7 cellular contexts compared by ENCODE assay signal in the genomic region with DNA sequence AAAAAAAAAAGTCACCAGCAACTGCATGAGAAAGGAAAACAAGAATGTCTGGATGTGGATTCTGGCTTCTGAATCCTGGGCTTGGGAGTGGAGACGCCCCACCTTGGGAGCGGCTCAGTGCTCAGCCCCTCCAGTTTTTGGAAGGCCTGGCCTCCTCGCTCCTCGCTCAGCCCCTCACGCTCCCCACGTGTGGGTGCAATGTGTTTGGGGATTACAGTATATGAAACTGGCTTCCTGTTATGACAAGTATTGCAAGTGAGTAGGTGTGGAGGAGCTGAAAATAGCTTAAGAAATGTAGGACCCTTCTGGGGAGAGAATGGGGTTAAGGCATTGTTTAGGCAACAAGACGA.
DNase-seq lines count a peak whose midpoint lies in the region; ATAC-seq and TF ChIP-seq lines count a peak whose summit lies in the region.

No MANE protein-coding gene starts in this region.

- no peaks in the 10 kb centered on the region for H3K23me2 ChIP-seq in H9 (ENCODE audit: insufficient read length, low read depth, low read length, poor library complexity, severe bottlenecking)

- H3K4ac ChIP-seq in H9 (ENCODE audit: low read depth, low read length), result no peak overlapping the region

- H4K20me1 ChIP-seq in fibroblast of lung (ENCODE audit: control insufficient read depth, extremely low read depth, insufficient read depth, low read length) (no peaks in the 10 kb centered on the region), H9 (ENCODE audit: control insufficient read depth, insufficient read depth, insufficient read length) (no peaks in the 10 kb centered on the region)

- no peaks in the 10 kb centered on the region for H3K27me3 Mint-ChIP-seq in activated CD4-positive, alpha-beta T cell treated with anti-CD3 and anti-CD28 coated beads, Interleukin-2, amount 10 ng/mL, durations not matched to agents 7 days and 5 days
- no peaks in the 10 kb centered on the region for H3K27me3 Mint-ChIP-seq in stimulated activated naive CD8-positive, alpha-beta T cell treated with anti-CD3 and anti-CD28 coated beads, Interleukin-15, Interleukin-2, amounts not matched to agents 100 ng/mL and 50 ng/mL, for 24 hours
- no peaks in the 10 kb centered on the region; the same call in 1 of the 2 replicates for H3K27me3 Mint-ChIP-seq in H9 (ENCODE audit: low read depth)

- no peak overlapping the region for H3T11ph ChIP-seq in H9 (ENCODE audit: low read length)

- no peak overlapping the region for H2BK12ac ChIP-seq in H9 (ENCODE audit: insufficient read length, low read depth, low read length)

- H3K9ac ChIP-seq in fibroblast of lung (ENCODE audit: insufficient read depth, low read length), result no peak overlapping the region
- H3K9ac ChIP-seq in H9 (ENCODE audit: extremely low read depth, insufficient read length, low read length), result no peak overlapping the region

- peak; percentile 45 for ATAC-seq in GM21576 (IDR thresholded peaks at IDR 0.05; ENCODE audit: unreplicated experiment)

- H2BK20ac ChIP-seq in H9 (ENCODE audit: low read depth, low read length, poor library complexity, severe bottlenecking), result no peak overlapping the region

- no peaks in the 10 kb centered on the region for H3K79me1 ChIP-seq in H9 (ENCODE audit: insufficient read depth, low read depth, low read length, poor library complexity, severe bottlenecking)

- H3K36me3 ChIP-seq in fibroblast of lung (ENCODE audit: control insufficient read depth, insufficient read depth, low read length), result no peaks in the 10 kb centered on the region

- peak overlapping the region; percentile 58 for H2AFZ ChIP-seq in fibroblast of lung (ENCODE audit: low read length)
- H2AFZ ChIP-seq in H9 (ENCODE audit: low read length), result no peak overlapping the region

- TF ChIP-seq CTCF in fibroblast of lung (conservative IDR thresholded peaks at IDR 0.05 in 1 of 2, IDR thresholded peaks at IDR 0.05 in 1 of 2; ENCODE audit: low read depth in 1 of 2, low read length in 2 of 2), result no peak
- TF ChIP-seq CTCF in H9 (conservative IDR thresholded peaks at IDR 0.05), result no peak

- H3K9me3 ChIP-seq in fibroblast of lung (ENCODE audit: control insufficient read depth, insufficient read depth, low read depth, low read length), result no peaks in the 10 kb centered on the region
- H3K9me3 ChIP-seq in H9 (ENCODE audit: control insufficient read depth, low read depth, low read length), result no peaks in the 10 kb centered on the region

- peak overlapping the region; percentile 93 for H3K27ac Mint-ChIP-seq in activated CD4-positive, alpha-beta T cell treated with anti-CD3 and anti-CD28 coated beads, Interleukin-2, amount 10 ng/mL, durations not matched to agents 7 days and 5 days
- H3K27ac Mint-ChIP-seq in stimulated activated naive CD8-positive, alpha-beta T cell treated with anti-CD3 and anti-CD28 coated beads, Interleukin-15, Interleukin-2, amounts not matched to agents 100 ng/mL and 50 ng/mL, for 24 hours, result peak overlapping the region; percentile 100
- no peak overlapping the region; a peak in 1 of 7 replicates for H3K27ac Mint-ChIP-seq in H9

- H3K27me3 ChIP-seq in fibroblast of lung (ENCODE audit: control insufficient read depth, insufficient read depth, low read length) (no peaks in the 10 kb centered on the region), H9 (ENCODE audit: insufficient read depth, low read length) (no peaks in the 10 kb centered on the region)

- H2BK120ac ChIP-seq in H9 (ENCODE audit: low read depth, low read length, poor library complexity, severe bottlenecking), result no peak overlapping the region

- no peak overlapping the region for H3K4me3 ChIP-seq in fibroblast of lung (replicated peaks in 1 of 4; ENCODE audit: control extremely low read depth in 1 of 4, insufficient read depth in 1 of 4, low read depth in 3 of 4, low read length in 4 of 4)

- H3K79me2 ChIP-seq in fibroblast of lung (ENCODE audit: control insufficient read depth, insufficient read depth, low read length) (no peaks in the 10 kb centered on the region), H9 (ENCODE audit: insufficient read depth, low read length) (no peaks in the 10 kb centered on the region)

- H3K23ac ChIP-seq in H9 (ENCODE audit: insufficient read length, low read depth, low read length), result no peak overlapping the region

- H3K56ac ChIP-seq in H9 (ENCODE audit: insufficient read length, low read depth, low read length), result no peak overlapping the region

- H2BK15ac ChIP-seq in H9 (ENCODE audit: low read depth, low read length), result no peak overlapping the region

- H2AK5ac ChIP-seq in H9 (ENCODE audit: insufficient read length, low read length), result no peak overlapping the region

- peaks cover 12% of the 10 kb centered on the region for H3K4me1 ChIP-seq in fibroblast of lung (ENCODE audit: control insufficient read depth, extremely low read depth, insufficient read depth, low read length)
- no peaks in the 10 kb centered on the region for H3K4me1 ChIP-seq in H9 (ENCODE audit: insufficient read depth, low read length)

- peaks cover 67% of the 10 kb centered on the region for H3K4me1 Mint-ChIP-seq in activated CD4-positive, alpha-beta T cell treated with anti-CD3 and anti-CD28 coated beads, Interleukin-2, amount 10 ng/mL, durations not matched to agents 7 days and 5 days
- H3K4me1 Mint-ChIP-seq in stimulated activated naive CD8-positive, alpha-beta T cell treated with anti-CD3 and anti-CD28 coated beads, Interleukin-15, Interleukin-2, amounts not matched to agents 100 ng/mL and 50 ng/mL, for 24 hours (ENCODE audit: low read depth), result peaks cover 79% of the 10 kb centered on the region
- peaks cover 7 to 10% of the 10 kb centered on the region in 2 experiments; a peak in 3 of 4 replicates for H3K4me1 Mint-ChIP-seq in H9

- no peak overlapping the region for H4K8ac ChIP-seq in H9 (replicated peaks; ENCODE audit: insufficient read length, low read depth, low read length)

- CTCF ChIA-PET in activated CD4-positive, alpha-beta T cell treated with anti-CD3 and anti-CD28 coated beads, Interleukin-2, amount 10 ng/mL, durations not matched to agents 7 days and 5 days (lab: Charles Lee), result interaction anchor here (0.8 to 3.1 kb wide), 5 partner anchors 11 to 302 kb away, joined by 4 to 16 read pairs (median 4); no protein-coding TSS in a partner anchor

- H3K27ac ChIP-seq in fibroblast of lung (ENCODE audit: insufficient read depth, low read length) (peak overlapping the region; percentile 18), H9 (ENCODE audit: insufficient read length, low read depth, low read length) (no peak overlapping the region)

- H3K4me3 Mint-ChIP-seq in activated CD4-positive, alpha-beta T cell treated with anti-CD3 and anti-CD28 coated beads, Interleukin-2, amount 10 ng/mL, durations not matched to agents 7 days and 5 days, result peak overlapping the region; percentile 5
- H3K4me3 Mint-ChIP-seq in stimulated activated naive CD8-positive, alpha-beta T cell treated with anti-CD3 and anti-CD28 coated beads, Interleukin-15, Interleukin-2, amounts not matched to agents 100 ng/mL and 50 ng/mL, for 24 hours, result peak overlapping the region; percentile 79
- no peak overlapping the region for H3K4me3 Mint-ChIP-seq in H9

- H3K18ac ChIP-seq in H9 (ENCODE audit: insufficient read length, low read depth, low read length), result no peak overlapping the region

- no peak overlapping the region for H2BK5ac ChIP-seq in H9 (ENCODE audit: insufficient read length, low read length)

- H3K4me2 ChIP-seq in fibroblast of lung (ENCODE audit: extremely low read depth, insufficient read depth, low read length) (peak overlapping the region; percentile 11), H9 (ENCODE audit: insufficient read depth, insufficient read length, low read length) (no peak overlapping the region)

- H4K5ac ChIP-seq in H9 (ENCODE audit: insufficient read length, low read depth, low read length), result no peak overlapping the region

- no peak overlapping the region for H3K14ac ChIP-seq in H9 (ENCODE audit: insufficient read depth, low read length)

- POLR2A ChIA-PET in activated CD4-positive, alpha-beta T cell treated with anti-CD3 and anti-CD28 coated beads, Interleukin-2, amount 10 ng/mL, durations not matched to agents 7 days and 5 days (lab: Charles Lee), result no interaction called here

- WGBS in H9 (ENCODE audit: extremely low coverage, insufficient read length, low lambda C conversion rate), result no CpG with 5 or more reads among the region's 7 CpGs

- no peak overlapping the region for H4K91ac ChIP-seq in H9 (ENCODE audit: insufficient read length, low read depth, low read length)

- peaks cover 11% of the 10 kb centered on the region for H3K9me3 Mint-ChIP-seq in activated CD4-positive, alpha-beta T cell treated with anti-CD3 and anti-CD28 coated beads, Interleukin-2, amount 10 ng/mL, durations not matched to agents 7 days and 5 days
- no peaks in the 10 kb centered on the region for H3K9me3 Mint-ChIP-seq in stimulated activated naive CD8-positive, alpha-beta T cell treated with anti-CD3 and anti-CD28 coated beads, Interleukin-15, Interleukin-2, amounts not matched to agents 100 ng/mL and 50 ng/mL, for 24 hours
- peaks cover 3 to 5% of the 10 kb centered on the region in 2 experiments; a peak in 2 of 5 replicates for H3K9me3 Mint-ChIP-seq in H9

- peak; percentile 28 for DNase-seq in activated CD4-positive, alpha-beta T cell treated with anti-CD3 and anti-CD28 coated beads, Interleukin-2, amount 10 ng/mL, durations not matched to agents 7 days and 5 days
- DNase-seq in fibroblast of lung (ENCODE audit: low read depth in 2 of 2) (peak; percentile 5 to 19), hypothalamus (lab: John Stamatoyannopoulos, UW) (no peak), H9 (no peak)
- no peak for DNase-seq in effector CD8-positive, alpha-beta T cell (lab: John Stamatoyannopoulos, UW)

- H3K36me3 Mint-ChIP-seq in activated CD4-positive, alpha-beta T cell treated with anti-CD3 and anti-CD28 coated beads, Interleukin-2, amount 10 ng/mL, durations not matched to agents 7 days and 5 days (ENCODE audit: low read depth), result peaks cover 28% of the 10 kb centered on the region
- H3K36me3 Mint-ChIP-seq in stimulated activated naive CD8-positive, alpha-beta T cell treated with anti-CD3 and anti-CD28 coated beads, Interleukin-15, Interleukin-2, amounts not matched to agents 100 ng/mL and 50 ng/mL, for 24 hours (ENCODE audit: low read depth), result peaks cover 26% of the 10 kb centered on the region
- peaks cover 0 to 3% (median 3%) of the 10 kb centered on the region in 3 experiments; a peak in 2 of 7 replicates for H3K36me3 Mint-ChIP-seq in H9 (ENCODE audit: insufficient read depth in 1 of 3, low read depth in 3 of 3)

Comparison
In these comparisons a context has a peak if more than half of its experiments do, and no peak if none do; other contexts are left out.
1. DNase-seq: peak in activated CD4-positive, alpha-beta T cell treated with anti-CD3 and anti-CD28 coated beads, Interleukin-2, amount 10 ng/mL, durations not matched to agents 7 days and 5 days (single experiment) and fibroblast of lung (2 of 2); none in hypothalamus (0 of 51), effector CD8-positive, alpha-beta T cell (single experiment) and H9 (single experiment).
2. H3K27ac Mint-ChIP-seq: peak in activated CD4-positive, alpha-beta T cell treated with anti-CD3 and anti-CD28 coated beads, Interleukin-2, amount 10 ng/mL, durations not matched to agents 7 days and 5 days (single experiment) and stimulated activated naive CD8-positive, alpha-beta T cell treated with anti-CD3 and anti-CD28 coated beads, Interleukin-15, Interleukin-2, amounts not matched to agents 100 ng/mL and 50 ng/mL, for 24 hours (single experiment); none in H9 (0 of 3).
3. H3K4me3 Mint-ChIP-seq: peak in activated CD4-positive, alpha-beta T cell treated with anti-CD3 and anti-CD28 coated beads, Interleukin-2, amount 10 ng/mL, durations not matched to agents 7 days and 5 days (single experiment) and stimulated activated naive CD8-positive, alpha-beta T cell treated with anti-CD3 and anti-CD28 coated beads, Interleukin-15, Interleukin-2, amounts not matched to agents 100 ng/mL and 50 ng/mL, for 24 hours (single experiment); none in H9 (0 of 2).